In the genomic region with DNA sequence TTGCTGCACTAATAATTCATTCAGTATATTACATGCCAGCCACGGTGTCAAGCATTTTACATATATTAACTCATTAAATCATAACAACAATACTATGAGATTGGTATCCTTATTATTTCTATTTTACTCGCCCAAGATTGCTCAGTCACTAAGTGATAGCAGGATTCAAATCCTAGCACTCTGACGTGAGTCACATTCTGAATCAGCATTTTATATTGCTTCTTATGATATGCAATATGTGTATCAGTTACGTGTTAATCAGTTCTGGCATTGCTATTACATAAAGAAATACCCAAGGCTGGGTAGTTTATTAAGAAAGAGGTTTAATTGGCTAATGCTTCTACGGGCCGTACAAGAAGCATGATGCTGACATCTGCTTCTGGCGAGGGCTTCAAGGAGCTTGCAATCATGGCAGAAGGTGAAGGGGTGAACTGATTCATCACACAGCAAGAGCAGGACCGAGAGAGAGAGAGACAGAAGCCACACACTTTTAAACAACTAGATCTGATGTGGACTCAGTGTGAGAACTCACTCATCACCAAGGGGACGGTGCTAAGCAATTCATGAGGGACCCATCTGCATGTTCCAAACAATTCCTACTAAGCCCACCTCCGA, we compare ENCODE assay signal across 25 cellular contexts.
"Had no signal": no experiment of that assay in that cellular context is flagged by ENCODE, and none has a peak within 500 bp of the region (broad histone marks: within the 10 kb centered on the region; RNA-seq: fewer than 3 reads in every experiment).

No MANE protein-coding gene starts in this region.

- H3K27me3 ChIP-seq: ascending aorta, colonic mucosa, dorsolateral prefrontal cortex, esophagus muscularis mucosa, foreskin keratinocyte, left lung, spleen, upper lobe of left lung had no signal

- H3K4me3 ChIP-seq: ascending aorta, colonic mucosa, dorsolateral prefrontal cortex, esophagus muscularis mucosa, left lung, lung, spleen, thoracic aorta, upper lobe of left lung had no signal

- H3K27ac ChIP-seq: ascending aorta, colonic mucosa, dorsolateral prefrontal cortex, esophagus muscularis mucosa, foreskin keratinocyte, left lung, spleen, thoracic aorta, upper lobe of left lung had no signal

- H3K4me1 ChIP-seq: ascending aorta, colonic mucosa, esophagus muscularis mucosa, foreskin keratinocyte, left lung had no signal

- DNase-seq: activated B cell treated with CpG ODN at 0.5 μM for 24 hours; activated CD4-positive, alpha-beta T cell treated with anti-CD3 and anti-CD28 coated beads for 36 hours; activated CD4-positive, alpha-beta T cell treated with anti-CD3 and anti-CD28 coated beads, Interleukin-2, amount 50 U/mL, for 4 hours; activated CD8-positive, alpha-beta memory T cell treated with anti-CD3 and anti-CD28 coated beads for 24 hours; activated CD8-positive, alpha-beta memory T cell treated with anti-CD3 and anti-CD28 coated beads, Interleukin-2, amount 50 U/mL, for 4 hours; activated T-cell treated with anti-CD3 and anti-CD28 coated beads, Interleukin-2, amount 50 U/mL, for 24 hours; colonic mucosa; dorsolateral prefrontal cortex; effector memory CD8-positive, alpha-beta T cell; foreskin keratinocyte; immature natural killer cell; kidney glomerular epithelial cell; left lung; naive B cell; occipital lobe; spleen; stimulated activated CD4-positive, alpha-beta T cell treated with anti-CD3 and anti-CD28 coated beads, Interleukin-4, amount 100 ng/mL, for 1 hour; stimulated activated naive CD4-positive, alpha-beta T cell; T-helper 9 cell; upper lobe of left lung had no signal

- H3K36me3 ChIP-seq: ascending aorta, colonic mucosa, esophagus muscularis mucosa, left lung, spleen, thoracic aorta, upper lobe of left lung had no signal

- H3K9me3 ChIP-seq: ascending aorta, colonic mucosa, esophagus muscularis mucosa, left lung, spleen, thoracic aorta, upper lobe of left lung had no signal

- FAIRE-seq: endothelial cell of umbilical vein had no signal
